Comparison of ENCODE assay signal across 16 cellular contexts in the genomic region with DNA sequence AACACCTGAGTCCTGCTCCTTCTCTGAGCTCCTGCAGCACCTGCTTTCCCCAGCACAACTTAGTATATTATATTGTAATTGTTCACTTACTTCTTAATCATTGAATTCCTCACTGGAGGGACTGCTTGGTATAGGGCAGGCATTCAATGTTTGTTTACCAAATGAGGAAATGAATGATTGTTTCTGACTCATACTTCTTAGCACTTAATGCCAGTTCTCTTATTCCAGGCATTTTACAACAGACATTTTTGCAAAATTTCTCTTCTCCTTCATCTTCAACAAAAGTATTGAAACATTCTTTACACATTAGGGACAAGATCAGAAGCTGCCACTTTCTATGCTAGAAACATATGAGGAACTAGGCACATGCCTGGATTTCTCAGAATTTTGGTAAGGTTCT.
DNase-seq lines count a peak whose midpoint lies in the region; ATAC-seq, FAIRE-seq and TF ChIP-seq lines count a peak whose summit lies in the region.
"Had no signal": no experiment of that assay in that cellular context is flagged by ENCODE, and none has a peak within 500 bp of the region (broad histone marks: within the 10 kb centered on the region; RNA-seq: fewer than 3 reads in every experiment).

No MANE protein-coding gene starts in this region.

- peaks cover 5% of the 10 kb centered on the region for H3K9me3 Mint-ChIP-seq in MCF 10A (ENCODE audit: unreplicated experiment)
- H3K9me3 Mint-ChIP-seq in GM23338: no peaks in the 10 kb centered on the region
- H3K9me3 Mint-ChIP-seq: activated T-helper 1 cell treated with anti-CD3 and anti-CD28 coated beads, Interleukin-12 subunit alpha, Interleukin-12 subunit beta, Interleukin-2, Interleukin-4 antibody, amounts not matched to agents 30 ng/mL and 10 ng/mL and 1 ng/mL, durations not matched to agents 14 hours and 24 hours and 36 hours had no signal

- H3K4me3 Mint-ChIP-seq in MCF 10A (ENCODE audit: unreplicated experiment) (peak overlapping the region; percentile 17), GM23338 (no peak overlapping the region)
- H3K4me3 Mint-ChIP-seq: activated T-helper 1 cell treated with anti-CD3 and anti-CD28 coated beads, Interleukin-12 subunit alpha, Interleukin-12 subunit beta, Interleukin-2, Interleukin-4 antibody, amounts not matched to agents 30 ng/mL and 10 ng/mL and 1 ng/mL, durations not matched to agents 14 hours and 24 hours and 36 hours; effector memory CD8-positive, alpha-beta T cell; memory B cell had no signal

- POLR2A ChIA-PET in MCF 10A (lab: Yijun Ruan, JAX): interaction anchor here (0.5 to 1.6 kb wide), 6 partner anchors 12 to 198 kb away, joined by 3 to 4 read pairs (median 3); no protein-coding TSS in a partner anchor

- H3K4me2 ChIP-seq in GM23338: no peak overlapping the region

- no peaks in the 10 kb centered on the region for H3K79me2 ChIP-seq in GM23338 (replicated peaks; ENCODE audit: insufficient read depth)

- H3K9me3 ChIP-seq in breast epithelium (no peaks in the 10 kb centered on the region), SJSA1 (replicated peaks) (no peaks in the 10 kb centered on the region)
- H3K9me3 ChIP-seq: tibial nerve had no signal

- no peaks in the 10 kb centered on the region for H4K20me1 ChIP-seq in GM23338 (replicated peaks; ENCODE audit: insufficient read depth)

- H3K27ac Mint-ChIP-seq in MCF 10A (ENCODE audit: low read depth, unreplicated experiment): peak overlapping the region; percentile 60
- H3K27ac Mint-ChIP-seq in GM23338: no peak overlapping the region
- H3K27ac Mint-ChIP-seq: activated T-helper 1 cell treated with anti-CD3 and anti-CD28 coated beads, Interleukin-12 subunit alpha, Interleukin-12 subunit beta, Interleukin-2, Interleukin-4 antibody, amounts not matched to agents 30 ng/mL and 10 ng/mL and 1 ng/mL, durations not matched to agents 14 hours and 24 hours and 36 hours; effector memory CD8-positive, alpha-beta T cell; memory B cell had no signal

- H3K27me3 ChIP-seq in breast epithelium (no peaks in the 10 kb centered on the region), SJSA1 (replicated peaks) (no peaks in the 10 kb centered on the region), GM23338 (ENCODE audit: insufficient read depth) (no peaks in the 10 kb centered on the region)
- H3K27me3 ChIP-seq: tibial nerve had no signal

- no peak for FAIRE-seq in urothelium cell line (lab: Jason Lieb, UNC)

- no peaks in the 10 kb centered on the region for H3F3A ChIP-seq in GM23338 (replicated peaks; ENCODE audit: low read depth)

- BruUV-seq in MCF 10A (replicated peaks; lab: Mats Ljungman, UMichigan): no TSS peak

- no peak for TF ChIP-seq POLR2A in breast epithelium (IDR thresholded peaks at IDR 0.05)

- no peaks in the 10 kb centered on the region for H3K9me2 ChIP-seq in GM23338 (ENCODE audit: insufficient read depth)

- ATAC-seq in GM23338: no peak
- ATAC-seq: effector memory CD8-positive, alpha-beta T cell had no signal

- CTCF ChIA-PET in MCF 10A (lab: Yijun Ruan, JAX): no interaction called here

- H3K27me3 Mint-ChIP-seq in MCF 10A (ENCODE audit: insufficient read depth, unreplicated experiment): no peaks in the 10 kb centered on the region
- H3K27me3 Mint-ChIP-seq in GM23338 (ENCODE audit: insufficient read depth, low read depth, poor library complexity): peaks cover 2% of the 10 kb centered on the region
- H3K27me3 Mint-ChIP-seq: effector memory CD8-positive, alpha-beta T cell; memory B cell had no signal

- H3K36me3 Mint-ChIP-seq in MCF 10A (ENCODE audit: insufficient read depth, unreplicated experiment): no peaks in the 10 kb centered on the region
- no peaks in the 10 kb centered on the region for H3K36me3 Mint-ChIP-seq in GM23338 (ENCODE audit: low read depth)
- H3K36me3 Mint-ChIP-seq: memory B cell had no signal

- TF ChIP-seq CTCF in MCF 10A (IDR thresholded peaks at IDR 0.05; ENCODE audit: unreplicated experiment): no peak
- TF ChIP-seq CTCF in breast epithelium (IDR thresholded peaks at IDR 0.05): no peak
- TF ChIP-seq CTCF in GM23338 (conservative IDR thresholded peaks at IDR 0.05; ENCODE audit: low read depth in 2 of 2): no peak

- H3K4me1 Mint-ChIP-seq in MCF 10A (ENCODE audit: insufficient read depth, unreplicated experiment) (peaks cover 33% of the 10 kb centered on the region), GM23338 (no peaks in the 10 kb centered on the region)
- H3K4me1 Mint-ChIP-seq: memory B cell had no signal

- no peaks in the 10 kb centered on the region for H3K36me3 ChIP-seq in breast epithelium
- no peaks in the 10 kb centered on the region for H3K36me3 ChIP-seq in SJSA1
- no peaks in the 10 kb centered on the region for H3K36me3 ChIP-seq in GM23338 (ENCODE audit: insufficient read depth)
- H3K36me3 ChIP-seq: tibial nerve had no signal

- DNase-seq in MCF 10A (ENCODE audit: unreplicated experiment) (peak; percentile 71), breast epithelium (ENCODE audit: low spot score in 2 of 2) (no peak), SJSA1 (ENCODE audit: low read depth in 1 of 2, low spot score in 2 of 2) (peak in 1 of 2 experiments; percentile 58), fibroblast of peridontal ligament (ENCODE audit: extremely low read depth) (peak; percentile 56), urothelium cell line (ENCODE audit: low spot score) (peak; percentile 23), GM23338 (ENCODE audit: low spot score) (no peak), NCI-H2227 (lab: John Stamatoyannopoulos, UW; ENCODE audit: unreplicated experiment) (no peak), NCI-H1092 treated with DMSO at 0.1 percent for 48 hours (lab: John Stamatoyannopoulos, UW) (no peak)
- DNase-seq: activated CD4-positive, alpha-beta T cell treated with anti-CD3 and anti-CD28 coated beads for 4 hours; effector memory CD8-positive, alpha-beta T cell; nucleus accumbens; stimulated activated CD4-positive, alpha-beta T cell treated with anti-CD3 and anti-CD28 coated beads, Interleukin-15, amount 100 ng/mL, for 24 hours had no signal

- H3K4me3 ChIP-seq in breast epithelium: no peak overlapping the region
- H3K4me3 ChIP-seq in SJSA1: no peak overlapping the region
- no peak overlapping the region for H3K4me3 ChIP-seq in GM23338
- H3K4me3 ChIP-seq: tibial nerve had no signal

- H3K27ac ChIP-seq in breast epithelium (no peak overlapping the region), SJSA1 (peak overlapping the region; percentile 63), GM23338 (ENCODE audit: low read depth) (no peak overlapping the region)
- H3K27ac ChIP-seq: 22Rv1, tibial nerve had no signal

- H2AFZ ChIP-seq in GM23338: no peak overlapping the region; the same call in 1 of the 2 replicates

- H3K4me1 ChIP-seq in breast epithelium (no peaks in the 10 kb centered on the region), SJSA1 (replicated peaks) (peaks cover 32% of the 10 kb centered on the region), GM23338 (ENCODE audit: insufficient read depth) (no peaks in the 10 kb centered on the region)
- H3K4me1 ChIP-seq: tibial nerve had no signal

- intact Hi-C loops in MCF 10A (cut with micrococcal nuclease): no loop called here
- intact Hi-C loops in breast epithelium (cut with DNase I; ENCODE audit: low total_unique reads): no loop called here

TF ChIP-seq in GM23338, 12 proteins besides CTCF, POLR2A, EP300 and RAD21 (continues in another document):
- TF ChIP-seq CREB1 (CRISPR knock-in tag; IDR thresholded peaks at IDR 0.05; ENCODE audit: low read depth): no peak
- TF ChIP-seq EZH2 (IDR thresholded peaks at IDR 0.05; ENCODE audit: low read depth, unreplicated experiment): no peak
- no peak for TF ChIP-seq REST (IDR thresholded peaks at IDR 0.05; ENCODE audit: unreplicated experiment)
- no peak for TF ChIP-seq ZNF331 (CRISPR knock-in tag; IDR thresholded peaks at IDR 0.05; ENCODE audit: low read depth)
- TF ChIP-seq EZH2phosphoT487 (IDR thresholded peaks at IDR 0.05; ENCODE audit: unreplicated experiment): no peak
- no peak for TF ChIP-seq NANOG (IDR thresholded peaks at IDR 0.05; ENCODE audit: borderline replicate concordance)
- no peak for TF ChIP-seq STAT1 (IDR thresholded peaks at IDR 0.05; ENCODE audit: unreplicated experiment)

Comparison
In these comparisons a context has a peak if more than half of its experiments do, and no peak if none do; other contexts are left out.
1. DNase-seq: peak in MCF 10A (single experiment), fibroblast of peridontal ligament (single experiment) and urothelium cell line (single experiment); none in breast epithelium (0 of 2), GM23338 (single experiment), NCI-H2227 (single experiment) and NCI-H1092 treated with DMSO at 0.1 percent for 48 hours (single experiment).